In the genomic region with DNA sequence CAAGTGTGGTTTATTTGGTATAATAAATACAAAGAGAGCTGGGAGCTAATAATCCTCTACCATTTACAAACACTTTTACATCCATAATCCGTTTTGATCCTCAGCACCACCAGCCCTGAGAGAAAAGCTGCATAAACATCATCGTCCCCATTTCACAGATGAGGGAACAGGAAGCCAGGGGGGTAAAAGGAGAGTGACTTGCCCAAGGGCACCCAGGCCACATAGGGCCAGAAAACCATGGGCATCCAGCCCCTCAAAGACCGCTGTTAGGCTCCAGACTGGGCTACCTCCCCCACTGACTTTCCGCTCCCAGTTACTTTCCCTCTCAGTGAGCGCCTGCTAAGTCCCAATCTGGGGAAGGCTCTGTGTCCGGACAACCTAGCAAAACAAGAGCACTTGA, we compare ENCODE assay signal across 22 cellular contexts.
"Had no signal": no experiment of that assay in that cellular context is flagged by ENCODE, and none has a peak within 500 bp of the region (broad histone marks: within the 10 kb centered on the region; RNA-seq: fewer than 3 reads in every experiment).

No MANE protein-coding gene starts in this region.

- H3K27ac ChIP-seq: foreskin keratinocyte, hepatocyte, left ventricle myocardium inferior, lower lobe of right lung, neural progenitor cell, pancreas, spleen, stomach had no signal

- DNase-seq: erythroblast; foreskin keratinocyte; head of caudate nucleus; kidney; left cardiac atrium; left ventricle myocardium inferior; lower lobe of right lung; mesendoderm; naive thymus-derived CD4-positive, alpha-beta T cell; nucleus accumbens; pancreas; spleen; stimulated activated CD4-positive, alpha-beta T cell treated with anti-CD3 and anti-CD28 coated beads, Interleukin-15, amount 100 ng/mL, for 24 hours; stimulated activated CD4-positive, alpha-beta T cell treated with anti-CD3 and anti-CD28 coated beads, Interleukin-1b, Interleukin-23, amount 100 ng/mL, for 48 hours; stimulated activated CD4-positive, alpha-beta T cell treated with anti-CD3 and anti-CD28 coated beads, Interleukin-4, amount 100 ng/mL, for 24 hours; stimulated activated naive CD4-positive, alpha-beta T cell; stomach; substantia nigra; trophoblast cell had no signal

- H3K4me3 ChIP-seq: hepatocyte, left ventricle myocardium inferior, lower lobe of right lung, neural progenitor cell, pancreas, spleen, stomach had no signal

- H3K27me3 ChIP-seq: foreskin keratinocyte, pancreas had no signal

- H3K9me3 Mint-ChIP-seq: naive thymus-derived CD4-positive, alpha-beta T cell; neural progenitor cell had no signal

- H3K36me3 Mint-ChIP-seq: naive thymus-derived CD4-positive, alpha-beta T cell; neural progenitor cell had no signal

- H3K27ac Mint-ChIP-seq: naive thymus-derived CD4-positive, alpha-beta T cell; neural progenitor cell had no signal

- H3K4me3 Mint-ChIP-seq: naive thymus-derived CD4-positive, alpha-beta T cell; neural progenitor cell had no signal

- H3K9me3 ChIP-seq: left ventricle myocardium inferior, lower lobe of right lung, pancreas, spleen, stomach had no signal

- H2AFZ ChIP-seq: hepatocyte, neural progenitor cell had no signal

- ATAC-seq: foreskin keratinocyte; left cardiac atrium; lower lobe of right lung; naive thymus-derived CD4-positive, alpha-beta T cell; pancreas; right cardiac atrium had no signal

- H3K79me2 ChIP-seq: hepatocyte had no signal

- H3K4me2 ChIP-seq: hepatocyte, neural progenitor cell had no signal

- H3K4me1 ChIP-seq: lower lobe of right lung, neural progenitor cell, pancreas, spleen, stomach had no signal

- H3K36me3 ChIP-seq: left ventricle myocardium inferior, lower lobe of right lung, neural progenitor cell, pancreas, spleen, stomach had no signal
